In genomic region chr1:154982897-154983648, GRCh38 we compare ENCODE assay signal across 8 cellular contexts. TPM values are rescaled to one million over a fixed set of nuclear protein-coding genes. Genes with fewer than 3 reads are reported as not detected.
DNase-seq lines count a peak whose midpoint lies in the region; ATAC-seq and TF ChIP-seq lines count a peak whose summit lies in the region.

TSS of gene FLAD1 (plus strand) at chr1:154983344. CDS start at chr1:154983695, 351 bp downstream.

- peak; percentile 97 for ATAC-seq in GM19397 (IDR thresholded peaks at IDR 0.05; ENCODE audit: unreplicated experiment)
- peak; percentile 95 for ATAC-seq in HG03565 (IDR thresholded peaks at IDR 0.05; ENCODE audit: unreplicated experiment)
- ATAC-seq in left lobe of liver = peak; percentile 95

- peaks cover 9% of the 10 kb centered on the region for H3K4me1 Mint-ChIP-seq in CD14-positive monocyte

- H3K27me3 Mint-ChIP-seq in CD14-positive monocyte (ENCODE audit: low read depth in 3 of 3) = no peaks in the 10 kb centered on the region

- TF ChIP-seq CTCF in CD14-positive monocyte (IDR thresholded peaks at IDR 0.05) = no peak

- peak; percentile 98 for DNase-seq in CD14-positive monocyte (ENCODE audit: low spot score)
- peak; percentile 99 for DNase-seq in NCI-H748 treated with DMSO at 0.1 percent for 48 hours (lab: John Stamatoyannopoulos, UW)
- DNase-seq in activated CD4-positive, alpha-beta T cell treated with anti-CD3 and anti-CD28 coated beads, Interleukin-2, amount 50 U/mL, for 1 hour = peak; percentile 92
- DNase-seq in dermis blood vessel endothelial cell = peak; percentile 100
- DNase-seq in left lobe of liver (ENCODE audit: low spot score) = peak; percentile 98
- DNase-seq in stimulated activated CD4-positive, alpha-beta T cell treated with anti-CD3 and anti-CD28 coated beads, Interleukin-2, amount 100 ng/mL, for 24 hours = peak; percentile 95 to 96

- intact Hi-C loops in CD14-positive monocyte (cut with micrococcal nuclease) = loop anchor here in 1 of 2 donors (5.0 kb wide), 1 partner anchor 34 kb away; no protein-coding TSS in a partner anchor

- peaks cover 4 to 25% of the 10 kb centered on the region in 2 donors for H3K36me3 Mint-ChIP-seq in CD14-positive monocyte

- H3K9me3 Mint-ChIP-seq in CD14-positive monocyte = peaks cover 0 to 2% (median 0%) of the 10 kb centered on the region in 7 donors

- H3K4me3 Mint-ChIP-seq in CD14-positive monocyte = no peak within 1 kb of the TSS

- H3K27ac Mint-ChIP-seq in CD14-positive monocyte = peak within 1 kb of the TSS in 1 of 7 donors; percentile 7

RNA-seq across cellular contexts. Expression of gene FLAD1, which starts in this region (rescaled TPM):
- polyA plus RNA-seq in CD14-positive monocyte = 10 to 100 TPM; 31.5 to 35.1 TPM
- total RNA-seq in dermis blood vessel endothelial cell (17.8 and 27.1 TPM in 2 replicates), left lobe of liver (21.9 TPM)

Comparison
In these comparisons a context has a peak if more than half of its experiments do, and no peak if none do; other contexts are left out.
1. Peak in every context shown above with its lines: DNase-seq and ATAC-seq.